Comparison of ENCODE assay signal across 12 cellular contexts in the genomic region with DNA sequence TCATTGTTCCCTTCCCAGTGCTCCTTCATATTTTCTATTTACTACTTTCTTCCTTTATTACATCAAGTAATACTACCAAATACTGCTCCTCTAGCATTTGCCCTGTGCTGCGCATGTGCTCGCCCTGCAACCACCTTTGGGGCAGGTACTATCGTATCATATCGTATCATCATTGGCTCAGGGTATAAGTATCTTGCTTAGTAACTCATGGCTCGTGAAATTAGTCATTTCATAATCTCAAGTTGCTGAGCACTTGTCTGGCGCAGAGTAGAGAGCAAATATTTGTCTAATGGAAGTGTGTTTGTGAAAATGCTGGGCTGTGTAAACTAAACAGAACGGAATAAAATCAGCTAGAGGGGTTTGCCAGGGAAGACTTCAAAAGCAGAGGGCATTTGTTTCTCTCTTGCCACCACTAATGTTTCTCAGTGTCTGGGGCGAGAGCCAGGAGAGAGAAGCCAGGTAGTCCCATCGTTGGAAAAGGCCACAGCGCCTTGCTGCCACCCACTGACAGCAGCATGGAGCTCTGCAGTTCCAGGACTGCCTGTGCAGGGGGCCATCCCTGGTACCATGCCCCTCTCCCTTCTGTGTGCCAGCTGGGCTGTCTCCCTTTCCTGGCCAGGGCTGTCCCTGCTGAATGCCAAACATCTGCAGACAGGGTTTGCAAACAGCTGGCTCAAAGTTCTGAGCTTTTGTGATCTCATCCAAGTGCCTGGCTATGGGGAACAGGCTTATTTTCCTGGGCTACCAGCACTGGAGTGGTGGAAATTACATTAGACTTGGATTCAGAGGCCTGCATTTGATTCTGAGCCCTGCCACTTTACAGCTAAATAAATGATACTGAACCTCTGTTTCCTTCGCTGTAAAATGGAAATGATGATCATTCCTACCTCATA. TPM values are rescaled to one million over a fixed set of nuclear protein-coding genes. Genes with fewer than 3 reads are reported as not detected.
DNase-seq lines count a peak whose midpoint lies in the region; ATAC-seq and TF ChIP-seq lines count a peak whose summit lies in the region.
"Had no signal": no experiment of that assay in that cellular context is flagged by ENCODE, and none has a peak within 500 bp of the region (broad histone marks: within the 10 kb centered on the region; RNA-seq: fewer than 3 reads in every experiment).

No MANE protein-coding gene starts in this region.

- DNase-seq in DMS 273 (lab: John Stamatoyannopoulos, UW; ENCODE audit: unreplicated experiment) (peak; percentile 75), NCI-H345 treated with DMSO at 0.1 percent for 48 hours (lab: John Stamatoyannopoulos, UW; ENCODE audit: unreplicated experiment) (peak; percentile 36), epithelial cell of esophagus (ENCODE audit: low read depth) (peak; percentile 71), omental fat pad (ENCODE audit: low spot score) (no peak), NCI-H526 treated with DMSO at 0.1 percent for 48 hours (lab: John Stamatoyannopoulos, UW) (no peak)
- DNase-seq in stimulated activated CD4-positive, alpha-beta T cell treated with anti-CD3 and anti-CD28 coated beads, Interleukin-4, amount 100 ng/mL, for 24 hours = no peak
- DNase-seq: GF-D8; stimulated activated naive CD8-positive, alpha-beta T cell treated with anti-CD3 and anti-CD28 coated beads, Interleukin-15, amount 100 ng/mL, for 72 hours had no signal

- ATAC-seq in omental fat pad (ENCODE audit: low FRiP score) (peak; percentile 87), GM21737 (IDR thresholded peaks at IDR 0.05; ENCODE audit: unreplicated experiment) (no peak), HG03280 (IDR thresholded peaks at IDR 0.05; ENCODE audit: unreplicated experiment) (no peak)
- ATAC-seq: stimulated activated naive CD8-positive, alpha-beta T cell treated with anti-CD3 and anti-CD28 coated beads, Interleukin-15, amount 100 ng/mL, for 72 hours had no signal

- H3K4me3 ChIP-seq in epithelial cell of esophagus (ENCODE audit: low read length) = no peak overlapping the region

- TF ChIP-seq CTCF in epithelial cell of esophagus (IDR thresholded peaks at IDR 0.05; ENCODE audit: insufficient read depth, low read depth, low read length, missing control alignments) (peak; percentile 34), omental fat pad (IDR thresholded peaks at IDR 0.05) (no peak)

RNA-seq across cellular contexts. Expression of gene CPT2, which starts 19.9 kb away (rescaled TPM):
- 10 to 100 TPM; 11.4 to 30.4 (median 17.6) TPM for total RNA-seq in omental fat pad

RNA-seq across cellular contexts. Expression of gene SLC1A7, which starts 34.3 kb away (rescaled TPM):
- under 1 TPM in 3 of 4 donors, not detected in 1; 0.19 to 0.63 (median 0.48) TPM for total RNA-seq in omental fat pad
- total RNA-seq: activated T-helper 1 cell treated with anti-CD3 and anti-CD28 coated beads, Interleukin-12 subunit alpha, Interleukin-12 subunit beta, Interleukin-2, Interleukin-4 antibody, amounts not matched to agents 30 ng/mL and 10 ng/mL and 1 ng/mL, durations not matched to agents 14 hours and 24 hours and 36 hours; SK-MEL-5 had no signal

RNA-seq across cellular contexts. Expression of gene CZIB, which starts 43.7 kb away (rescaled TPM):
- total RNA-seq in omental fat pad = 10 to 100 TPM; 43.1 to 74.4 (median 62.3) TPM

Comparison
In these comparisons a context has a peak if more than half of its experiments do, and no peak if none do; other contexts are left out.
1. DNase-seq: peak in DMS 273 (single experiment), NCI-H345 treated with DMSO at 0.1 percent for 48 hours (single experiment) and epithelial cell of esophagus (single experiment); none in omental fat pad (single experiment), NCI-H526 treated with DMSO at 0.1 percent for 48 hours (single experiment) and stimulated activated CD4-positive, alpha-beta T cell treated with anti-CD3 and anti-CD28 coated beads, Interleukin-4, amount 100 ng/mL, for 24 hours (single experiment).